Comparison of ENCODE assay signal across 1 cellular context in genomic region chr2:197126630-197127029, GRCh38.
TF ChIP-seq lines count a peak whose summit lies in the region.

No MANE protein-coding gene starts in this region.

TF ChIP-seq in K562, 482 proteins besides CTCF, POLR2A, EP300 and RAD21 (continued from another document):
- TF ChIP-seq ZBTB40 (IDR thresholded peaks at IDR 0.05) (0 out of 2 replicates have a peak, but pooled peaks have one; percentile 44), ZBTB40 (CRISPR knock-in tag; IDR thresholded peaks at IDR 0.05) (no peak)
